1 cellular context compared by ENCODE assay signal in the genomic region with DNA sequence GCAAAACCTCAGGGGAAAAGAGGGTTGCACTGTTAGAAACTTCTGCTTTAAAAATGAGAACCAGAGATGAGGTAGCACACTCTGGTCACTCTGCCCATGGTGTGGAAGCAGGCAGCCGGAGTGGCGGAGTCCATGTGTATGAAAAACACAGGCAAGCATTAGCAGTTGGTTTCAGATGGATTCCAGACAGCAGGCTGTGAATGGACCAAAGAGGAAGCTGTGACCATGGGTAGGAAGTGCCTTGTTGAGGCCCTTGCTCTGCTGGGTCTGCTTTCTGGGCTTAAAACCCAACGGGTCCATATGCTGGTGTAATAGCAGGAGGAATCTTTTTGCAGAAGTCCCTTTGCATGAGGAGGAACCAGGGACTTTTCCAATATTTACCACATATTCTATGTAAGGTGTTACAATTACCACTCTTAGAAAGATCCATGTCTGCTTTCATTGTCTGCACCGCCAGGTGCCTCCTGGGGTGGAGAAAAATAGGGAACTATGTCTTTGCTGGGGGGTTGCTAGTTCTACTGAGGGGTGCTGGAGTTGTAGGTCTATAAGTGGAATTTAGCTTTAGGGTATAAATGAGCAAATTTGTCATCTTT.
TF ChIP-seq lines count a peak whose summit lies in the region.

No MANE protein-coding gene starts in this region.

TF ChIP-seq in GM23338, 12 proteins besides CTCF, POLR2A, EP300 and RAD21 (continued from another document):
- TF ChIP-seq, protein P1, sequence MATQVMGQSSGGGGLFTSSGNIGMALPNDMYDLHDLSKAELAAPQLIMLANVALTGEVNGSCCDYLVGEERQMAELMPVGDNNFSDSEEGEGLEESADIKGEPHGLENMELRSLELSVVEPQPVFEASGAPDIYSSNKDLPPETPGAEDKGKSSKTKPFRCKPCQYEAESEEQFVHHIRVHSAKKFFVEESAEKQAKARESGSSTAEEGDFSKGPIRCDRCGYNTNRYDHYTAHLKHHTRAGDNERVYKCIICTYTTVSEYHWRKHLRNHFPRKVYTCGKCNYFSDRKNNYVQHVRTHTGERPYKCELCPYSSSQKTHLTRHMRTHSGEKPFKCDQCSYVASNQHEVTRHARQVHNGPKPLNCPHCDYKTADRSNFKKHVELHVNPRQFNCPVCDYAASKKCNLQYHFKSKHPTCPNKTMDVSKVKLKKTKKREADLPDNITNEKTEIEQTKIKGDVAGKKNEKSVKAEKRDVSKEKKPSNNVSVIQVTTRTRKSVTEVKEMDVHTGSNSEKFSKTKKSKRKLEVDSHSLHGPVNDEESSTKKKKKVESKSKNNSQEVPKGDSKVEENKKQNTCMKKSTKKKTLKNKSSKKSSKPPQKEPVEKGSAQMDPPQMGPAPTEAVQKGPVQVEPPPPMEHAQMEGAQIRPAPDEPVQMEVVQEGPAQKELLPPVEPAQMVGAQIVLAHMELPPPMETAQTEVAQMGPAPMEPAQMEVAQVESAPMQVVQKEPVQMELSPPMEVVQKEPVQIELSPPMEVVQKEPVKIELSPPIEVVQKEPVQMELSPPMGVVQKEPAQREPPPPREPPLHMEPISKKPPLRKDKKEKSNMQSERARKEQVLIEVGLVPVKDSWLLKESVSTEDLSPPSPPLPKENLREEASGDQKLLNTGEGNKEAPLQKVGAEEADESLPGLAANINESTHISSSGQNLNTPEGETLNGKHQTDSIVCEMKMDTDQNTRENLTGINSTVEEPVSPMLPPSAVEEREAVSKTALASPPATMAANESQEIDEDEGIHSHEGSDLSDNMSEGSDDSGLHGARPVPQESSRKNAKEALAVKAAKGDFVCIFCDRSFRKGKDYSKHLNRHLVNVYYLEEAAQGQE (IDR thresholded peaks at IDR 0.05; ENCODE audit: unreplicated experiment) = no peak
- TF ChIP-seq EZH2 (IDR thresholded peaks at IDR 0.05; ENCODE audit: low read depth, unreplicated experiment) = no peak
TF ChIP-seq in GM23338: peak in this region for 0.
